In genomic region chr3:139355937-139356336, GRCh38 we compare ENCODE assay signal across 16 cellular contexts. TPM values are rescaled to one million over a fixed set of nuclear protein-coding genes. Genes with fewer than 3 reads are reported as not detected.
A peak's percentile ranks its signal among the peaks of the same experiment; 100 is the strongest.
DNase-seq lines count a peak whose midpoint lies in the region; ATAC-seq and TF ChIP-seq lines count a peak whose summit lies in the region.
"Had no signal": no experiment of that assay in that cellular context is flagged by ENCODE, and none has a peak within 500 bp of the region (broad histone marks: within the 10 kb centered on the region; RNA-seq: fewer than 3 reads in every experiment).

No MANE protein-coding gene starts in this region.

- H3K27me3 ChIP-seq in Caco-2 (replicated peaks; ENCODE audit: control insufficient read depth, insufficient read depth, low read length), result no peaks in the 10 kb centered on the region
- no peaks in the 10 kb centered on the region for H3K27me3 ChIP-seq in endodermal cell (ENCODE audit: control insufficient read depth, insufficient read depth, low read length, poor library complexity, severe bottlenecking)
- H3K27me3 ChIP-seq: uterus had no signal

- DNase-seq in Caco-2 (no peak), T-helper 17 cell (no peak), endodermal cell (no peak), retina (peak; percentile 17), NOMO-1 treated with dmso at 0.1 percent for 144 hours (lab: John Stamatoyannopoulos, UW; ENCODE audit: unreplicated experiment) (no peak), NCI-H187 treated with DMSO at 0.1 percent for 48 hours (lab: John Stamatoyannopoulos, UW) (no peak), kidney tubule cell (ENCODE audit: low spot score) (no peak)
- DNase-seq: activated B cell treated with CpG ODN at 0.5 μM for 24 hours; effector CD4-positive, alpha-beta T cell; mesendoderm; NCI-H2029; SHP77 treated with DMSO at 0.1 percent for 48 hours had no signal

- POLR2A ChIA-PET in Caco-2 (lab: Charles Lee), result no interaction called here

- H3K4me1 ChIP-seq in Caco-2, result no peaks in the 10 kb centered on the region
- H3K4me1 ChIP-seq in endodermal cell (ENCODE audit: control insufficient read depth, insufficient read depth, low read length), result peaks cover 9% of the 10 kb centered on the region
- H3K4me1 ChIP-seq: uterus had no signal

- ATAC-seq in T-helper 17 cell, result no peak
- no peak for ATAC-seq in HG02981 (IDR thresholded peaks at IDR 0.05; ENCODE audit: unreplicated experiment)
- ATAC-seq: HCT116 had no signal

- CTCF ChIA-PET in Caco-2 (lab: Charles Lee), result no interaction called here

- peaks cover 95% of the 10 kb centered on the region for H3K36me3 Mint-ChIP-seq in Caco-2 (ENCODE audit: insufficient read depth, unreplicated experiment)
- peaks cover 12% of the 10 kb centered on the region for H3K36me3 Mint-ChIP-seq in T-helper 17 cell (ENCODE audit: low read depth)
- H3K36me3 Mint-ChIP-seq in endodermal cell (ENCODE audit: low read depth), result peaks cover 67% of the 10 kb centered on the region

- H3K4me3 Mint-ChIP-seq in Caco-2 (ENCODE audit: unreplicated experiment) (no peak overlapping the region), T-helper 17 cell (no peak overlapping the region), endodermal cell (no peak overlapping the region)
- H3K4me3 Mint-ChIP-seq: activated B cell treated with CpG ODN at 0.5 μM for 24 hours; T-helper 1 cell treated with Interleukin-12 subunit alpha and Interleukin-12 subunit beta and Interleukin-4 antibody, amounts not matched to agents 30 μg/mL and 1 μg/mL, for 36 hours had no signal

- 75 to 100% methylated on average over 1 of the region's 1 CpG for WGBS in endodermal cell (ENCODE audit: insufficient coverage in 1 of 2, insufficient read length in 1 of 2), 2 experiments

- H3K9me3 ChIP-seq in Caco-2, result no peaks in the 10 kb centered on the region
- no peaks in the 10 kb centered on the region for H3K9me3 ChIP-seq in T-helper 17 cell (ENCODE audit: control insufficient read depth, low read length, poor library complexity, severe bottlenecking)
- no peaks in the 10 kb centered on the region for H3K9me3 ChIP-seq in endodermal cell (ENCODE audit: control insufficient read depth, low read length)
- H3K9me3 ChIP-seq: uterus had no signal

- H3K9me3 Mint-ChIP-seq in Caco-2 (ENCODE audit: unreplicated experiment), result no peaks in the 10 kb centered on the region
- no peaks in the 10 kb centered on the region for H3K9me3 Mint-ChIP-seq in endodermal cell
- H3K9me3 Mint-ChIP-seq: activated B cell treated with CpG ODN at 0.5 μM for 24 hours; T-helper 1 cell treated with Interleukin-12 subunit alpha and Interleukin-12 subunit beta and Interleukin-4 antibody, amounts not matched to agents 30 μg/mL and 1 μg/mL, for 36 hours had no signal

- H3K27me3 Mint-ChIP-seq in Caco-2 (ENCODE audit: insufficient read depth, unreplicated experiment), result no peaks in the 10 kb centered on the region
- H3K27me3 Mint-ChIP-seq in T-helper 17 cell, result no peaks in the 10 kb centered on the region
- no peaks in the 10 kb centered on the region for H3K27me3 Mint-ChIP-seq in endodermal cell (ENCODE audit: insufficient read depth)
- H3K27me3 Mint-ChIP-seq: activated B cell treated with CpG ODN at 0.5 μM for 24 hours had no signal

- H3K36me3 ChIP-seq in Caco-2 (ENCODE audit: control insufficient read depth, insufficient read depth, low read length) (peaks cover 6% of the 10 kb centered on the region), endodermal cell (ENCODE audit: control insufficient read depth, insufficient read depth, low read length) (peaks cover 94% of the 10 kb centered on the region)
- H3K36me3 ChIP-seq: uterus had no signal

- no peak for TF ChIP-seq CTCF in Caco-2 (IDR thresholded peaks at IDR 0.05; ENCODE audit: insufficient read depth in 1 of 2, low read depth in 1 of 2, low read length in 1 of 2, severe bottlenecking in 1 of 2, unreplicated experiment in 1 of 2)
- TF ChIP-seq CTCF in endodermal cell (conservative IDR thresholded peaks at IDR 0.05), result no peak

- no peak overlapping the region for H3K9ac ChIP-seq in endodermal cell (ENCODE audit: extremely low read depth, low read length, poor library complexity, severe bottlenecking)

- H3K4me3 ChIP-seq in Caco-2 (ENCODE audit: low read depth, low read length), result no peak overlapping the region
- no peak overlapping the region for H3K4me3 ChIP-seq in endodermal cell (ENCODE audit: low read length)
- H3K4me3 ChIP-seq: uterus had no signal

- H3K4me1 Mint-ChIP-seq in Caco-2 (ENCODE audit: low read depth, unreplicated experiment) (no peaks in the 10 kb centered on the region), T-helper 17 cell (peaks cover 4% of the 10 kb centered on the region), endodermal cell (peaks cover 15% of the 10 kb centered on the region)

- no TSS peak for BruUV-seq in Caco-2 (replicated peaks; lab: Mats Ljungman, UMichigan)

- H3K27ac Mint-ChIP-seq in Caco-2 (ENCODE audit: unreplicated experiment), result peak overlapping the region; percentile 5
- H3K27ac Mint-ChIP-seq in T-helper 17 cell, result peak overlapping the region; percentile 72
- peak overlapping the region; percentile 65 for H3K27ac Mint-ChIP-seq in endodermal cell
- H3K27ac Mint-ChIP-seq: activated B cell treated with CpG ODN at 0.5 μM for 24 hours; T-helper 1 cell treated with Interleukin-12 subunit alpha and Interleukin-12 subunit beta and Interleukin-4 antibody, amounts not matched to agents 30 μg/mL and 1 μg/mL, for 36 hours had no signal

- no peak overlapping the region for H3K27ac ChIP-seq in endodermal cell (ENCODE audit: low read depth, low read length)
- H3K27ac ChIP-seq: uterus had no signal

- intact Hi-C loops in Caco-2 (cut with micrococcal nuclease; ENCODE audit: unreplicated experiment), result no loop called here

RNA-seq across cellular contexts. Expression of gene MRPS22, which starts 12.1 kb away (rescaled TPM):
- total RNA-seq in Caco-2 (2022) (58.2 and 63.9 TPM in 2 replicates), T-helper 17 cell (10 to 100 TPM; 31.8 to 41.6 TPM), endodermal cell (10 to 100 TPM; 34.8 to 38.7 TPM)
- 54.7 TPM for polyA plus RNA-seq in endodermal cell (2013, experiment 1 of 2)
- polyA plus RNA-seq in endodermal cell (2013, experiment 2 of 2), result 45.2 TPM

RNA-seq across cellular contexts. Expression of gene COPB2, which starts 33.5 kb away (rescaled TPM):
- total RNA-seq in Caco-2 (2022), result 130 and 132 TPM in 2 replicates
- total RNA-seq in T-helper 17 cell, result 10 to 100 TPM; 26.3 to 29.7 TPM
- total RNA-seq in endodermal cell, result 100 to 1,000 TPM; 161 to 184 TPM
- polyA plus RNA-seq in endodermal cell (2013, experiment 1 of 2), result 122 TPM
- 128 TPM for polyA plus RNA-seq in endodermal cell (2013, experiment 2 of 2)

Comparison
In these comparisons a context has a peak if more than half of its experiments do, and no peak if none do; other contexts are left out.
1. H3K27ac Mint-ChIP-seq: peak in every context shown above with its lines; median percentile 72 in T-helper 17 cell; 65 in endodermal cell; 5 in Caco-2.